Comparison of ENCODE assay signal across 1 cellular context in genomic region chr11:65890324-65891179, GRCh38.
TF ChIP-seq lines count a peak whose summit lies in the region.

Gene CCDC85B (plus strand): TSS chr11:65890673. CDS start chr11:65890784, 111 bp downstream.

TF ChIP-seq in HepG2, 621 proteins besides CTCF, POLR2A, EP300 and RAD21 (continued from another document and continues in another):
- 0 out of 2 replicates have a peak, but pooled peaks have one; percentile 25 for TF ChIP-seq ZFP91 (CRISPR knock-in tag; IDR thresholded peaks at IDR 0.05; ENCODE audit: borderline replicate concordance)
- no peak for TF ChIP-seq RNF219 (CRISPR knock-in tag; IDR thresholded peaks at IDR 0.05)
- TF ChIP-seq BRF2 (CRISPR knock-in tag; IDR thresholded peaks at IDR 0.05), result peak; percentile 92
- peak; percentile 93 for TF ChIP-seq ZFY (CRISPR knock-in tag; IDR thresholded peaks at IDR 0.05)
- peak; percentile 95 for TF ChIP-seq ARNT2 (CRISPR knock-in tag; IDR thresholded peaks at IDR 0.05; ENCODE audit: low read depth)
- TF ChIP-seq, protein P1, sequence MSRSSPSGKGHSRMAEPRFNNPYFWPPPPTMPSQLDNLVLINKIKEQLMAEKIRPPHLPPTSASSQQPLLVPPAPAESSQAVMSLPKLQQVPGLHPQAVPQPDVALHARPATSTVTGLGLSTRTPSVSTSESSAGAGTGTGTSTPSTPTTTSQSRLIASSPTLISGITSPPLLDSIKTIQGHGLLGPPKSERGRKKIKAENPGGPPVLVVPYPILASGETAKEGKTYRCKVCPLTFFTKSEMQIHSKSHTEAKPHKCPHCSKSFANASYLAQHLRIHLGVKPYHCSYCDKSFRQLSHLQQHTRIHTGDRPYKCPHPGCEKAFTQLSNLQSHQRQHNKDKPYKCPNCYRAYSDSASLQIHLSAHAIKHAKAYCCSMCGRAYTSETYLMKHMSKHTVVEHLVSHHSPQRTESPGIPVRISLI (CRISPR knock-in tag; IDR thresholded peaks at IDR 0.05; ENCODE audit: borderline replicate concordance), result no peak
- TF ChIP-seq SMYD3 (CRISPR knock-in tag; IDR thresholded peaks at IDR 0.05), result no peak
- no peak for TF ChIP-seq ZNF484 (CRISPR knock-in tag; IDR thresholded peaks at IDR 0.05; ENCODE audit: borderline replicate concordance, low read depth)
- TF ChIP-seq ZNF335 (CRISPR knock-in tag; IDR thresholded peaks at IDR 0.05), result no peak
- no peak for TF ChIP-seq MIER2 (CRISPR knock-in tag; IDR thresholded peaks at IDR 0.05)
- TF ChIP-seq PTBP1 (IDR thresholded peaks at IDR 0.05; ENCODE audit: low read depth, low read length, poor library complexity, severe bottlenecking), result no peak
- TF ChIP-seq DZIP1 (CRISPR knock-in tag; IDR thresholded peaks at IDR 0.05), result no peak
- no peak for TF ChIP-seq SOX6 (IDR thresholded peaks at IDR 0.05)
- TF ChIP-seq SOX6 (CRISPR knock-in tag; IDR thresholded peaks at IDR 0.05), result no peak
- no peak for TF ChIP-seq ZNF496 (CRISPR knock-in tag; IDR thresholded peaks at IDR 0.05; ENCODE audit: insufficient replicate concordance)
- TF ChIP-seq HNF4A (CRISPR knock-in tag; IDR thresholded peaks at IDR 0.05), result no peak
- no peak for TF ChIP-seq ZNF121 (CRISPR knock-in tag; IDR thresholded peaks at IDR 0.05)
- TF ChIP-seq ELF4 (CRISPR knock-in tag; IDR thresholded peaks at IDR 0.05; ENCODE audit: borderline replicate concordance), result peak; percentile 72; the same call in 1 of the 2 replicates
- no peak for TF ChIP-seq MATR3 (CRISPR knock-in tag; IDR thresholded peaks at IDR 0.05)
- TF ChIP-seq, protein P2, sequence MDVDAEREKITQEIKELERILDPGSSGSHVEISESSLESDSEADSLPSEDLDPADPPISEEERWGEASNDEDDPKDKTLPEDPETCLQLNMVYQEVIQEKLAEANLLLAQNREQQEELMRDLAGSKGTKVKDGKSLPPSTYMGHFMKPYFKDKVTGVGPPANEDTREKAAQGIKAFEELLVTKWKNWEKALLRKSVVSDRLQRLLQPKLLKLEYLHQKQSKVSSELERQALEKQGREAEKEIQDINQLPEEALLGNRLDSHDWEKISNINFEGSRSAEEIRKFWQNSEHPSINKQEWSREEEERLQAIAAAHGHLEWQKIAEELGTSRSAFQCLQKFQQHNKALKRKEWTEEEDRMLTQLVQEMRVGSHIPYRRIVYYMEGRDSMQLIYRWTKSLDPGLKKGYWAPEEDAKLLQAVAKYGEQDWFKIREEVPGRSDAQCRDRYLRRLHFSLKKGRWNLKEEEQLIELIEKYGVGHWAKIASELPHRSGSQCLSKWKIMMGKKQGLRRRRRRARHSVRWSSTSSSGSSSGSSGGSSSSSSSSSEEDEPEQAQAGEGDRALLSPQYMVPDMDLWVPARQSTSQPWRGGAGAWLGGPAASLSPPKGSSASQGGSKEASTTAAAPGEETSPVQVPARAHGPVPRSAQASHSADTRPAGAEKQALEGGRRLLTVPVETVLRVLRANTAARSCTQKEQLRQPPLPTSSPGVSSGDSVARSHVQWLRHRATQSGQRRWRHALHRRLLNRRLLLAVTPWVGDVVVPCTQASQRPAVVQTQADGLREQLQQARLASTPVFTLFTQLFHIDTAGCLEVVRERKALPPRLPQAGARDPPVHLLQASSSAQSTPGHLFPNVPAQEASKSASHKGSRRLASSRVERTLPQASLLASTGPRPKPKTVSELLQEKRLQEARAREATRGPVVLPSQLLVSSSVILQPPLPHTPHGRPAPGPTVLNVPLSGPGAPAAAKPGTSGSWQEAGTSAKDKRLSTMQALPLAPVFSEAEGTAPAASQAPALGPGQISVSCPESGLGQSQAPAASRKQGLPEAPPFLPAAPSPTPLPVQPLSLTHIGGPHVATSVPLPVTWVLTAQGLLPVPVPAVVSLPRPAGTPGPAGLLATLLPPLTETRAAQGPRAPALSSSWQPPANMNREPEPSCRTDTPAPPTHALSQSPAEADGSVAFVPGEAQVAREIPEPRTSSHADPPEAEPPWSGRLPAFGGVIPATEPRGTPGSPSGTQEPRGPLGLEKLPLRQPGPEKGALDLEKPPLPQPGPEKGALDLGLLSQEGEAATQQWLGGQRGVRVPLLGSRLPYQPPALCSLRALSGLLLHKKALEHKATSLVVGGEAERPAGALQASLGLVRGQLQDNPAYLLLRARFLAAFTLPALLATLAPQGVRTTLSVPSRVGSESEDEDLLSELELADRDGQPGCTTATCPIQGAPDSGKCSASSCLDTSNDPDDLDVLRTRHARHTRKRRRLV (CRISPR knock-in tag; IDR thresholded peaks at IDR 0.05), result no peak
- TF ChIP-seq ZNF24 (IDR thresholded peaks at IDR 0.05), result no peak
- 0 out of 2 replicates have a peak, but pooled peaks have one; percentile 20 for TF ChIP-seq HOXD1 (CRISPR knock-in tag; IDR thresholded peaks at IDR 0.05)
- TF ChIP-seq ZNF160 (CRISPR knock-in tag; IDR thresholded peaks at IDR 0.05), result peak; percentile 74; the same call in 1 of the 2 replicates
- peak; percentile 83; the same call in 1 of the 2 replicates for TF ChIP-seq ZNF441 (CRISPR knock-in tag; IDR thresholded peaks at IDR 0.05; ENCODE audit: borderline replicate concordance)
- TF ChIP-seq, protein P3, sequence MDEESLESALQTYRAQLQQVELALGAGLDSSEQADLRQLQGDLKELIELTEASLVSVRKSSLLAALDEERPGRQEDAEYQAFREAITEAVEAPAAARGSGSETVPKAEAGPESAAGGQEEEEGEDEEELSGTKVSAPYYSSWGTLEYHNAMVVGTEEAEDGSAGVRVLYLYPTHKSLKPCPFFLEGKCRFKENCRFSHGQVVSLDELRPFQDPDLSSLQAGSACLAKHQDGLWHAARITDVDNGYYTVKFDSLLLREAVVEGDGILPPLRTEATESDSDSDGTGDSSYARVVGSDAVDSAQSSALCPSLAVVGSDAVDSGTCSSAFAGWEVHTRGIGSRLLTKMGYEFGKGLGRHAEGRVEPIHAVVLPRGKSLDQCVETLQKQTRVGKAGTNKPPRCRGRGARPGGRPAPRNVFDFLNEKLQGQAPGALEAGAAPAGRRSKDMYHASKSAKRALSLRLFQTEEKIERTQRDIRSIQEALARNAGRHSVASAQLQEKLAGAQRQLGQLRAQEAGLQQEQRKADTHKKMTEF (CRISPR knock-in tag; IDR thresholded peaks at IDR 0.05), result no peak; the same call in 1 of the 2 replicates
- TF ChIP-seq ZBTB1 (CRISPR knock-in tag; IDR thresholded peaks at IDR 0.05; ENCODE audit: borderline replicate concordance), result no peak
- TF ChIP-seq DPF2 (CRISPR knock-in tag; IDR thresholded peaks at IDR 0.05; ENCODE audit: borderline replicate concordance, low read depth), result no peak
- TF ChIP-seq RBM22 (optimal IDR thresholded peaks at IDR 0.05; ENCODE audit: low read length), result no peak
- no peak for TF ChIP-seq ZNF30 (CRISPR knock-in tag; IDR thresholded peaks at IDR 0.05)
- TF ChIP-seq, protein P4, sequence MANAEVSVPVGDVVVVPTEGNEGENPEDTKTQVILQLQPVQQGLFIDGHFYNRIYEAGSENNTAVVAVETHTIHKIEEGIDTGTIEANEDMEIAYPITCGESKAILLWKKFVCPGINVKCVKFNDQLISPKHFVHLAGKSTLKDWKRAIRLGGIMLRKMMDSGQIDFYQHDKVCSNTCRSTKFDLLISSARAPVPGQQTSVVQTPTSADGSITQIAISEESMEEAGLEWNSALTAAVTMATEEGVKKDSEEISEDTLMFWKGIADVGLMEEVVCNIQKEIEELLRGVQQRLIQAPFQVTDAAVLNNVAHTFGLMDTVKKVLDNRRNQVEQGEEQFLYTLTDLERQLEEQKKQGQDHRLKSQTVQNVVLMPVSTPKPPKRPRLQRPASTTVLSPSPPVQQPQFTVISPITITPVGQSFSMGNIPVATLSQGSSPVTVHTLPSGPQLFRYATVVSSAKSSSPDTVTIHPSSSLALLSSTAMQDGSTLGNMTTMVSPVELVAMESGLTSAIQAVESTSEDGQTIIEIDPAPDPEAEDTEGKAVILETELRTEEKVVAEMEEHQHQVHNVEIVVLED (CRISPR knock-in tag; IDR thresholded peaks at IDR 0.05; ENCODE audit: borderline replicate concordance), result no peak
- TF ChIP-seq, protein P5, sequence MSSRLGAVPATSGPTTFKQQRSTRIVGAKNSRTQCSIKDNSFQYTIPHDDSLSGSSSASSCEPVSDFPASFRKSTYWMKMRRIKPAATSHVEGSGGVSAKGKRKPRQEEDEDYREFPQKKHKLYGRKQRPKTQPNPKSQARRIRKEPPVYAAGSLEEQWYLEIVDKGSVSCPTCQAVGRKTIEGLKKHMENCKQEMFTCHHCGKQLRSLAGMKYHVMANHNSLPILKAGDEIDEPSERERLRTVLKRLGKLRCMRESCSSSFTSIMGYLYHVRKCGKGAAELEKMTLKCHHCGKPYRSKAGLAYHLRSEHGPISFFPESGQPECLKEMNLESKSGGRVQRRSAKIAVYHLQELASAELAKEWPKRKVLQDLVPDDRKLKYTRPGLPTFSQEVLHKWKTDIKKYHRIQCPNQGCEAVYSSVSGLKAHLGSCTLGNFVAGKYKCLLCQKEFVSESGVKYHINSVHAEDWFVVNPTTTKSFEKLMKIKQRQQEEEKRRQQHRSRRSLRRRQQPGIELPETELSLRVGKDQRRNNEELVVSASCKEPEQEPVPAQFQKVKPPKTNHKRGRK (CRISPR knock-in tag; IDR thresholded peaks at IDR 0.05), result no peak
- TF ChIP-seq RFX5 (IDR thresholded peaks at IDR 0.05; ENCODE audit: low read depth, low read length), result 0 out of 2 replicates have a peak, but pooled peaks have one; percentile 19
- TF ChIP-seq PBX3 (CRISPR knock-in tag; IDR thresholded peaks at IDR 0.05; ENCODE audit: borderline replicate concordance), result 0 out of 2 replicates have a peak, but pooled peaks have one; percentile 23
